In genomic region chr19:46470376-46470775, GRCh38 we compare ENCODE assay signal across 1 cellular context.
TF ChIP-seq lines count a peak whose summit lies in the region.

No MANE protein-coding gene starts in this region.

TF ChIP-seq in GM23338, 12 proteins besides CTCF, POLR2A, EP300 and RAD21 (continued from another document):
- no peak for TF ChIP-seq ZNF462 (CRISPR knock-in tag; IDR thresholded peaks at IDR 0.05)
- no peak for TF ChIP-seq NANOG (IDR thresholded peaks at IDR 0.05; ENCODE audit: borderline replicate concordance)
- no peak for TF ChIP-seq POLR2AphosphoS5 (IDR thresholded peaks at IDR 0.05; ENCODE audit: low read depth)
- TF ChIP-seq, protein P1, sequence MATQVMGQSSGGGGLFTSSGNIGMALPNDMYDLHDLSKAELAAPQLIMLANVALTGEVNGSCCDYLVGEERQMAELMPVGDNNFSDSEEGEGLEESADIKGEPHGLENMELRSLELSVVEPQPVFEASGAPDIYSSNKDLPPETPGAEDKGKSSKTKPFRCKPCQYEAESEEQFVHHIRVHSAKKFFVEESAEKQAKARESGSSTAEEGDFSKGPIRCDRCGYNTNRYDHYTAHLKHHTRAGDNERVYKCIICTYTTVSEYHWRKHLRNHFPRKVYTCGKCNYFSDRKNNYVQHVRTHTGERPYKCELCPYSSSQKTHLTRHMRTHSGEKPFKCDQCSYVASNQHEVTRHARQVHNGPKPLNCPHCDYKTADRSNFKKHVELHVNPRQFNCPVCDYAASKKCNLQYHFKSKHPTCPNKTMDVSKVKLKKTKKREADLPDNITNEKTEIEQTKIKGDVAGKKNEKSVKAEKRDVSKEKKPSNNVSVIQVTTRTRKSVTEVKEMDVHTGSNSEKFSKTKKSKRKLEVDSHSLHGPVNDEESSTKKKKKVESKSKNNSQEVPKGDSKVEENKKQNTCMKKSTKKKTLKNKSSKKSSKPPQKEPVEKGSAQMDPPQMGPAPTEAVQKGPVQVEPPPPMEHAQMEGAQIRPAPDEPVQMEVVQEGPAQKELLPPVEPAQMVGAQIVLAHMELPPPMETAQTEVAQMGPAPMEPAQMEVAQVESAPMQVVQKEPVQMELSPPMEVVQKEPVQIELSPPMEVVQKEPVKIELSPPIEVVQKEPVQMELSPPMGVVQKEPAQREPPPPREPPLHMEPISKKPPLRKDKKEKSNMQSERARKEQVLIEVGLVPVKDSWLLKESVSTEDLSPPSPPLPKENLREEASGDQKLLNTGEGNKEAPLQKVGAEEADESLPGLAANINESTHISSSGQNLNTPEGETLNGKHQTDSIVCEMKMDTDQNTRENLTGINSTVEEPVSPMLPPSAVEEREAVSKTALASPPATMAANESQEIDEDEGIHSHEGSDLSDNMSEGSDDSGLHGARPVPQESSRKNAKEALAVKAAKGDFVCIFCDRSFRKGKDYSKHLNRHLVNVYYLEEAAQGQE (IDR thresholded peaks at IDR 0.05; ENCODE audit: unreplicated experiment), result no peak
TF ChIP-seq in GM23338: peak in this region for 0.
